23 cellular contexts compared by ENCODE assay signal in the genomic region with DNA sequence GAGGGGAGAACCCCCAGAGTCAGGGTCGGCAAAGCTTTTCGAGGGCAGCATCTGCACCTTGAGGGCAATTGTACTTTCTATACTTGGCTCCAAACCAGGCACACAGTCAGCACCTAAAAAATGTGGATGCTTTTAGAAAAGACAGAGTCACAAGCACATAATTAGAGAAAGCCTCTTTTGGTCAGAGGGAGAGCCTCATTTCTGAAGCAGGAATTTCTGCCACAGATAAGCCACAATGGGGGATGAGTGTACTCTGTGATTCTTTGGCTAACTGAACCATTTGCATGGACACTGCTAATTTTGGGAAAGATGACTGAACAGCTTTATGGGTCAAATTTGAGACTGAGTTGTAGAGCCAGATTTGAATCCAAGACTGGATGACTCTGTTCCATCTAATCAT.
DNase-seq lines count a peak whose midpoint lies in the region; ATAC-seq, FAIRE-seq and TF ChIP-seq lines count a peak whose summit lies in the region.
"Had no signal": no experiment of that assay in that cellular context is flagged by ENCODE, and none has a peak within 500 bp of the region (broad histone marks: within the 10 kb centered on the region; RNA-seq: fewer than 3 reads in every experiment).

No MANE protein-coding gene starts in this region.

- no peaks in the 10 kb centered on the region for H3K79me2 ChIP-seq in astrocyte (ENCODE audit: insufficient read depth, low read length)

- intact Hi-C loops in heart left ventricle (cut with DNase I): loop anchor here in 1 of 10 donors (10.0 kb wide), 1 partner anchor 456 kb away; no protein-coding TSS in a partner anchor

- H3K36me3 Mint-ChIP-seq in astrocyte (ENCODE audit: low read depth, unreplicated experiment): no peaks in the 10 kb centered on the region
- H3K36me3 Mint-ChIP-seq: CD14-positive monocyte had no signal

- H3K4me1 Mint-ChIP-seq in astrocyte (ENCODE audit: low read depth, unreplicated experiment): peaks cover 47% of the 10 kb centered on the region
- H3K4me1 Mint-ChIP-seq: CD14-positive monocyte; central memory CD8-positive, alpha-beta T cell had no signal

- H3K4me2 ChIP-seq in astrocyte (ENCODE audit: low read length): peak overlapping the region; percentile 1

- WGBS in heart left ventricle, 4 donors: 67 to 84% (median 78%) methylated on average over 2 of the region's 2 CpGs

- H3K9ac ChIP-seq in astrocyte (ENCODE audit: low read length): no peak overlapping the region

- H3K36me3 ChIP-seq in cardiac muscle cell (no peaks in the 10 kb centered on the region), heart left ventricle (no peaks in the 10 kb centered on the region), astrocyte (ENCODE audit: insufficient read depth, low read length) (no peaks in the 10 kb centered on the region)
- H3K36me3 ChIP-seq: gastroesophageal sphincter, right atrium auricular region, upper lobe of left lung had no signal

- peak; percentile 65 for FAIRE-seq in astrocyte (lab: Jason Lieb, UNC)
- FAIRE-seq: G401.6, H54, K562 had no signal

- H4K20me1 ChIP-seq in astrocyte (ENCODE audit: insufficient read depth, low read length): no peaks in the 10 kb centered on the region

- H3K27ac Mint-ChIP-seq in astrocyte (ENCODE audit: unreplicated experiment): no peak overlapping the region
- H3K27ac Mint-ChIP-seq: activated CD8-positive, alpha-beta T cell treated with anti-CD3 and anti-CD28 coated beads, Interleukin-2, amount 10 ng/mL, durations not matched to agents 7 days and 5 days; CD14-positive monocyte; naive thymus-derived CD4-positive, alpha-beta T cell had no signal

- H2AFZ ChIP-seq in astrocyte (ENCODE audit: low read depth, low read length): no peak overlapping the region

- no peak overlapping the region for H3K4me3 ChIP-seq in cardiac muscle cell
- H3K4me3 ChIP-seq in heart left ventricle: no peak overlapping the region
- no peak overlapping the region for H3K4me3 ChIP-seq in astrocyte (ENCODE audit: insufficient read depth, low read depth, low read length)
- H3K4me3 ChIP-seq: gastroesophageal sphincter, K562, right atrium auricular region, upper lobe of left lung had no signal

- DNase-seq in cardiac muscle cell (ENCODE audit: low read depth in 1 of 2, low spot score in 1 of 2) (peak; percentile 12 to 75), heart left ventricle (no peak), astrocyte (ENCODE audit: low read depth) (peak; percentile 93), iris pigment epithelial cell (ENCODE audit: low read depth) (peak; percentile 27), stromal cell of bone marrow (ENCODE audit: low read depth) (peak; percentile 68), ACHN (no peak), NCI-H1092 treated with DMSO at 0.1 percent for 48 hours (lab: John Stamatoyannopoulos, UW) (no peak)
- DNase-seq: 8988T; activated CD4-positive, CD25-positive, alpha-beta regulatory T cell; activated CD8-positive, alpha-beta T cell treated with anti-CD3 and anti-CD28 coated beads, Interleukin-2, amount 10 ng/mL, durations not matched to agents 7 days and 5 days; amniotic stem cell; kidney glomerular epithelial cell; naive thymus-derived CD4-positive, alpha-beta T cell; NCI-H1694; upper lobe of left lung had no signal

- in situ Hi-C loops in ACHN (cut with HindIII; ENCODE audit: low pct_ligation_motif_present, low pct_unique_long_range_greater_than_20kb, low sequenced_read_pairs): no loop called here

- H3K27ac ChIP-seq in cardiac muscle cell: peak overlapping the region; percentile 95
- peak overlapping the region in 1 of 12 donors; percentile 27 for H3K27ac ChIP-seq in heart left ventricle
- H3K27ac ChIP-seq in astrocyte (ENCODE audit: low read depth, low read length): peak overlapping the region; percentile 6
- H3K27ac ChIP-seq: gastroesophageal sphincter, right atrium auricular region, upper lobe of left lung had no signal

- no peak for TF ChIP-seq POLR2A in heart left ventricle (IDR thresholded peaks at IDR 0.05)

- H3K27me3 Mint-ChIP-seq in astrocyte (ENCODE audit: low read depth, unreplicated experiment): no peaks in the 10 kb centered on the region
- H3K27me3 Mint-ChIP-seq: central memory CD8-positive, alpha-beta T cell; naive thymus-derived CD4-positive, alpha-beta T cell had no signal

- H3K4me3 Mint-ChIP-seq in astrocyte (ENCODE audit: unreplicated experiment): no peak overlapping the region
- H3K4me3 Mint-ChIP-seq: activated CD8-positive, alpha-beta T cell treated with anti-CD3 and anti-CD28 coated beads, Interleukin-2, amount 10 ng/mL, durations not matched to agents 7 days and 5 days; CD14-positive monocyte; central memory CD8-positive, alpha-beta T cell; naive thymus-derived CD4-positive, alpha-beta T cell had no signal

- H3K9me3 Mint-ChIP-seq in astrocyte (ENCODE audit: unreplicated experiment): no peaks in the 10 kb centered on the region
- H3K9me3 Mint-ChIP-seq: central memory CD8-positive, alpha-beta T cell had no signal

- H3K4me1 ChIP-seq in cardiac muscle cell (ENCODE audit: low read depth): peaks cover 53% of the 10 kb centered on the region
- H3K4me1 ChIP-seq in heart left ventricle: peaks cover 0 to 20% (median 1%) of the 10 kb centered on the region in 12 donors
- H3K4me1 ChIP-seq in astrocyte (ENCODE audit: insufficient read depth, low read length): peaks cover 28% of the 10 kb centered on the region
- H3K4me1 ChIP-seq: gastroesophageal sphincter, upper lobe of left lung had no signal

- no peaks in the 10 kb centered on the region for H3K9me3 ChIP-seq in cardiac muscle cell (ENCODE audit: low read depth)
- no peaks in the 10 kb centered on the region for H3K9me3 ChIP-seq in heart left ventricle
- no peaks in the 10 kb centered on the region for H3K9me3 ChIP-seq in astrocyte (ENCODE audit: insufficient read depth, low read depth, low read length)
- H3K9me3 ChIP-seq: gastroesophageal sphincter, right atrium auricular region, upper lobe of left lung had no signal

- no peak for TF ChIP-seq CTCF in cardiac muscle cell (IDR thresholded peaks at IDR 0.05; ENCODE audit: low read depth, low read length)
- TF ChIP-seq CTCF in heart left ventricle (IDR thresholded peaks at IDR 0.05): no peak
- TF ChIP-seq CTCF in astrocyte (IDR thresholded peaks at IDR 0.05; ENCODE audit: insufficient read depth, low read depth, low read length): no peak

- ATAC-seq in heart left ventricle (no peak), HG03442 (IDR thresholded peaks at IDR 0.05; ENCODE audit: unreplicated experiment) (no peak)
- ATAC-seq: activated CD8-positive, alpha-beta T cell treated with anti-CD3 and anti-CD28 coated beads, Interleukin-2, amount 10 ng/mL, durations not matched to agents 7 days and 5 days; gastroesophageal sphincter; naive thymus-derived CD4-positive, alpha-beta T cell had no signal

- H3K27me3 ChIP-seq in cardiac muscle cell: no peaks in the 10 kb centered on the region
- no peaks in the 10 kb centered on the region for H3K27me3 ChIP-seq in heart left ventricle
- H3K27me3 ChIP-seq in astrocyte (ENCODE audit: insufficient read depth, low read length): no peaks in the 10 kb centered on the region
- H3K27me3 ChIP-seq: gastroesophageal sphincter, right atrium auricular region, upper lobe of left lung had no signal

Comparison
In these comparisons a context has a peak if more than half of its experiments do, and no peak if none do; other contexts are left out.
1. DNase-seq: peak in cardiac muscle cell (2 of 2), astrocyte (single experiment), iris pigment epithelial cell (single experiment) and stromal cell of bone marrow (single experiment); none in heart left ventricle (0 of 5), ACHN (single experiment) and NCI-H1092 treated with DMSO at 0.1 percent for 48 hours (single experiment).